Comparison of ENCODE assay signal across 8 cellular contexts in genomic region chr21:42309753-42310213, GRCh38. TPM values are rescaled to one million over a fixed set of nuclear protein-coding genes. Genes with fewer than 3 reads are reported as not detected.
DNase-seq lines count a peak whose midpoint lies in the region; ATAC-seq lines count a peak whose summit lies in the region.

No MANE protein-coding gene starts in this region.

- ATAC-seq in HG03457 (IDR thresholded peaks at IDR 0.05; ENCODE audit: unreplicated experiment), result no peak

- peak; percentile 23 for DNase-seq in NK-92 treated with Interleukin-12 subunit alpha and Interleukin-12 subunit beta, amount 100 ng/mL, for 24 hours (lab: John Stamatoyannopoulos, UW)
- no peak for DNase-seq in NK-92 (lab: John Stamatoyannopoulos, UW; ENCODE audit: unreplicated experiment)
- peak; percentile 71 for DNase-seq in NCI-H2196 (lab: John Stamatoyannopoulos, UW; ENCODE audit: unreplicated experiment)
- peak; percentile 48 to 50 for DNase-seq in activated CD4-positive, alpha-beta T cell treated with anti-CD3 and anti-CD28 coated beads, Interleukin-2, amount 50 U/mL, for 24 hours (ENCODE audit: low read depth in 1 of 2, low spot score in 1 of 2)
- DNase-seq in ecto neural progenitor cell (ENCODE audit: low spot score), result peak; percentile 84
- DNase-seq in lung microvascular endothelial cell (ENCODE audit: low read depth in 2 of 2), result peak; percentile 35 to 70
- peak; percentile 20 to 42 for DNase-seq in stimulated activated CD8-positive, alpha-beta memory T cell treated with anti-CD3 and anti-CD28 coated beads, Interleukin-2, amount 100 ng/mL, for 1 hour (ENCODE audit: low read depth in 2 of 2)

RNA-seq across cellular contexts. Expression of gene TFF3, which starts 5.4 kb away (rescaled TPM):
- total RNA-seq in lung microvascular endothelial cell, result 138 and 1,055 TPM in 2 replicates

RNA-seq across cellular contexts. Expression of gene TFF2, which starts 41.0 kb away (rescaled TPM):
- total RNA-seq in lung microvascular endothelial cell, result not detected in 2 replicates

RNA-seq across cellular contexts. Expression of gene TFF1, which starts 56.6 kb away (rescaled TPM):
- total RNA-seq in lung microvascular endothelial cell, result not detected in 2 replicates
